ENCODE assay signal across 10 cellular contexts in genomic region chr10:69362471-69362954, GRCh38. TPM values are rescaled to one million over a fixed set of nuclear protein-coding genes. Genes with fewer than 3 reads are reported as not detected.
A peak's percentile ranks its signal among the peaks of the same experiment; 100 is the strongest.
DNase-seq lines count a peak whose midpoint lies in the region; ATAC-seq and TF ChIP-seq lines count a peak whose summit lies in the region.
"Had no signal": no experiment of that assay in that cellular context is flagged by ENCODE, and none has a peak within 500 bp of the region (broad histone marks: within the 10 kb centered on the region; RNA-seq: fewer than 3 reads in every experiment).

No MANE protein-coding gene starts in this region.

- H3K27ac Mint-ChIP-seq in HFFc6 (peak overlapping the region; percentile 89), brain (peak overlapping the region in 4 of 5 experiments; percentile 6 to 96 (median 82))

- DNase-seq in HFFc6 (peak; percentile 77), left colon (peak; percentile 59 to 62), NCI-H1417 (lab: John Stamatoyannopoulos, UW) (no peak), HK-2 (ENCODE audit: unreplicated experiment) (no peak)
- DNase-seq: activated CD4-positive, alpha-beta T cell treated with anti-CD3 and anti-CD28 coated beads, Interleukin-2, amount 50 U/mL, for 4 hours; NCI-H146 had no signal

- H3K4me3 Mint-ChIP-seq in HFFc6 (peak overlapping the region; percentile 38), brain (no peak overlapping the region)

- H3K36me3 Mint-ChIP-seq in HFFc6 (ENCODE audit: low read depth) (peaks cover 35% of the 10 kb centered on the region), brain (peaks cover 55% of the 10 kb centered on the region)

- H3K27me3 Mint-ChIP-seq in HFFc6 (ENCODE audit: insufficient read depth): peaks cover 2% of the 10 kb centered on the region; the same call in 1 of the 2 replicates
- H3K27me3 Mint-ChIP-seq in brain: no peaks in the 10 kb centered on the region

- no peak for TF ChIP-seq CTCF in 22Rv1 (IDR thresholded peaks at IDR 0.05)
- TF ChIP-seq CTCF in HFFc6 (IDR thresholded peaks at IDR 0.05): no peak
- no peak for TF ChIP-seq CTCF in brain (conservative IDR thresholded peaks at IDR 0.05)

- intact Hi-C loops in left colon (cut with DNase I, micrococcal nuclease): no loop called here

- ATAC-seq in left colon (peak; percentile 62), HG03521 (IDR thresholded peaks at IDR 0.05; ENCODE audit: unreplicated experiment) (no peak), HG02884 (IDR thresholded peaks at IDR 0.05; ENCODE audit: unreplicated experiment) (no peak)

- peak overlapping the region; percentile 99 for H3K27ac ChIP-seq in 22Rv1

- H3K4me1 Mint-ChIP-seq in HFFc6 (ENCODE audit: low read depth): peaks cover 70% of the 10 kb centered on the region
- peaks cover 59% of the 10 kb centered on the region for H3K4me1 Mint-ChIP-seq in brain

- H3K9me3 Mint-ChIP-seq in HFFc6 (no peaks in the 10 kb centered on the region), brain (no peaks in the 10 kb centered on the region)

RNA-seq across cellular contexts. Expression of gene TACR2, which starts 54.2 kb away (rescaled TPM):
- not detected for total RNA-seq in HFFc6 (2021; fragmentation: NEBNext Ultra II Directional; extraction: Animal tissue kit (Norgen Biotek cat#: 25700))
- polyA plus RNA-seq in brain (ENCODE audit: insufficient read depth, low read depth, low replicate concordance): 1.0 TPM
- 10 to 100 TPM in 1 of 2 donors, under 1 TPM in 1; 0.61 to 26.8 TPM for total RNA-seq in left colon

Comparison
In these comparisons a context has a peak if more than half of its experiments do, and no peak if none do; other contexts are left out.
1. DNase-seq: peak in HFFc6 (single experiment) and left colon (2 of 2); none in NCI-H1417 (0 of 3) and HK-2 (single experiment).